In the genomic region with DNA sequence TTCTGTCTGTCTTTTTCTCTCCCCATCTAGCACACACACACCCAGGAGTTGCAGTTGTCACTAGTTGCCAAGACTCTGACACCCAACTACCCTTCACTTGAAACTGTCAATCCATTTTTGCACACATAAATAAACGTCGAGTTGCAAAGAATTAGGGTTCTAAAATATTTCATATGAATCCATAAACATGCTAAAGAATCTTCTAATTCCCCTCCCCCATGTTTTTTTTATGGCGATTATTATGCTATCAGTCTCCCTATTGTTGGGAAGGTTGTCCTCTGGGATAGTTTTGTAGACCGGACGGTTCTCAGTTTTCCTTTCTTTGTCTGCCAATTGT, we compare ENCODE assay signal across 16 cellular contexts.
DNase-seq lines count a peak whose midpoint lies in the region; ATAC-seq and TF ChIP-seq lines count a peak whose summit lies in the region.
"Had no signal": no experiment of that assay in that cellular context is flagged by ENCODE, and none has a peak within 500 bp of the region (broad histone marks: within the 10 kb centered on the region; RNA-seq: fewer than 3 reads in every experiment).

No MANE protein-coding gene starts in this region.

- H3K9ac ChIP-seq in adipocyte (ENCODE audit: low read length): peak overlapping the region; percentile 64

- ATAC-seq in lower lobe of right lung (no peak), GM21447 (IDR thresholded peaks at IDR 0.05; ENCODE audit: unreplicated experiment) (no peak), HG03025 (IDR thresholded peaks at IDR 0.05; ENCODE audit: low FRiP score, unreplicated experiment) (no peak)

- intact Hi-C loops in lower lobe of right lung (cut with DNase I): no loop called here

- H3K9me3 ChIP-seq in adipocyte (ENCODE audit: control insufficient read depth, low read length) (no peaks in the 10 kb centered on the region), lower lobe of right lung (no peaks in the 10 kb centered on the region)
- H3K9me3 ChIP-seq: adrenal gland, upper lobe of left lung had no signal

- no peaks in the 10 kb centered on the region for H3K36me3 ChIP-seq in adipocyte (ENCODE audit: control insufficient read depth, insufficient read depth, low read length, severe bottlenecking)
- no peaks in the 10 kb centered on the region for H3K36me3 ChIP-seq in lower lobe of right lung
- H3K36me3 ChIP-seq: adrenal gland, upper lobe of left lung had no signal

- peak; percentile 61 to 79 for DNase-seq in NCI-H2081 (lab: John Stamatoyannopoulos, UW)
- DNase-seq in NCI-H2081 treated with DMSO at 0.1 percent for 48 hours (lab: John Stamatoyannopoulos, UW): no peak
- no peak for DNase-seq in adipocyte (ENCODE audit: low read depth)
- no peak for DNase-seq in lower lobe of right lung
- DNase-seq in amniotic stem cell (lab: John Stamatoyannopoulos, UW): no peak
- DNase-seq: adrenal gland, DMS79 treated with DMSO at 0.1 percent for 48 hours, erythroblast, glutamatergic neuron, MM.1S, small intestine, upper lobe of left lung had no signal

- H3K4me1 ChIP-seq in adipocyte (ENCODE audit: control insufficient read depth, insufficient read depth, low read length) (peaks cover 49% of the 10 kb centered on the region), lower lobe of right lung (peaks cover 14% of the 10 kb centered on the region)
- H3K4me1 ChIP-seq: adrenal gland had no signal

- no peak for TF ChIP-seq CTCF in lower lobe of right lung (IDR thresholded peaks at IDR 0.05)

- no peaks in the 10 kb centered on the region for H3K27me3 ChIP-seq in adipocyte (replicated peaks; ENCODE audit: control insufficient read depth, insufficient read depth, low read length)
- no peaks in the 10 kb centered on the region for H3K27me3 ChIP-seq in lower lobe of right lung (ENCODE audit: low read depth)
- H3K27me3 ChIP-seq: adrenal gland, upper lobe of left lung had no signal

- H3K27ac ChIP-seq in lower lobe of right lung (peak overlapping the region; percentile 12), temporal lobe (ENCODE audit: low read depth, low read length) (peak overlapping the region; percentile 62)
- H3K27ac ChIP-seq: C4-2B had no signal

- H3K4me3 ChIP-seq in adipocyte (ENCODE audit: low read length) (peak overlapping the region; percentile 75), lower lobe of right lung (no peak overlapping the region)
- H3K4me3 ChIP-seq: adrenal gland had no signal

Comparison
In these comparisons a context has a peak if more than half of its experiments do, and no peak if none do; other contexts are left out.
1. DNase-seq: peak in NCI-H2081 (2 of 2); none in NCI-H2081 treated with DMSO at 0.1 percent for 48 hours (single experiment), adipocyte (single experiment), lower lobe of right lung (single experiment) and amniotic stem cell (single experiment).